Comparison of ENCODE assay signal across 1 cellular context in genomic region chr13:21148557-21149258, GRCh38.
TF ChIP-seq lines count a peak whose summit lies in the region.

No MANE protein-coding gene starts in this region.

TF ChIP-seq in WTC11, 78 proteins besides CTCF, POLR2A, EP300 and RAD21 (continued from another document):
- TF ChIP-seq STAT6 (CRISPR knock-in tag; conservative IDR thresholded peaks at IDR 0.05; ENCODE audit: low read depth) = no peak
